34 cellular contexts compared by ENCODE assay signal in genomic region chr6:129604321-129604720, GRCh38.
"Had no signal": no experiment of that assay in that cellular context is flagged by ENCODE, and none has a peak within 500 bp of the region (broad histone marks: within the 10 kb centered on the region; RNA-seq: fewer than 3 reads in every experiment).

No MANE protein-coding gene starts in this region.

- H3K27me3 Mint-ChIP-seq: activated CD4-positive, alpha-beta memory T cell treated with anti-CD3 and anti-CD28 coated beads, Interleukin-2, amount 10 ng/mL, durations not matched to agents 7 days and 5 days; activated CD4-positive, alpha-beta T cell treated with anti-CD3 and anti-CD28 coated beads, Interleukin-2, amount 10 ng/mL, durations not matched to agents 7 days and 5 days; activated naive CD8-positive, alpha-beta T cell treated with anti-CD3 and anti-CD28 coated beads, Interleukin-2, amount 10 ng/mL, durations not matched to agents 7 days and 5 days; activated T-cell treated with anti-CD3 and anti-CD28 coated beads, Interleukin-2, amount 50 U/mL, for 24 hours; brain; T-helper 17 cell had no signal

- H3K4me3 ChIP-seq: ascending aorta, breast epithelium, cardiac muscle cell, colonic mucosa, dorsolateral prefrontal cortex had no signal

- H3K4me3 Mint-ChIP-seq: activated CD4-positive, alpha-beta memory T cell treated with anti-CD3 and anti-CD28 coated beads, Interleukin-2, amount 10 ng/mL, durations not matched to agents 7 days and 5 days; activated CD4-positive, alpha-beta T cell treated with anti-CD3 and anti-CD28 coated beads, Interleukin-2, amount 10 ng/mL, durations not matched to agents 7 days and 5 days; activated naive CD4-positive, alpha-beta T cell treated with anti-CD3 and anti-CD28 coated beads, Interleukin-2, amount 10 ng/mL, durations not matched to agents 7 days and 5 days; activated naive CD8-positive, alpha-beta T cell treated with anti-CD3 and anti-CD28 coated beads, Interleukin-2, amount 10 ng/mL, durations not matched to agents 7 days and 5 days; activated T-cell treated with anti-CD3 and anti-CD28 coated beads, Interleukin-2, amount 50 U/mL, for 24 hours; activated T-cell treated with anti-CD3 and anti-CD28 coated beads, Interleukin-2, amount 50 U/mL, for 72 hours; brain; endodermal cell; T-helper 17 cell; T-helper 2 cell treated with Interferon-gamma antibody and Interleukin-4, amounts not matched to agents 5 μg/mL and 100 μg/mL, for 36 hours; WTC11 had no signal

- FAIRE-seq: frontal cortex had no signal

- H3K9me3 Mint-ChIP-seq: activated CD4-positive, alpha-beta memory T cell treated with anti-CD3 and anti-CD28 coated beads, Interleukin-2, amount 10 ng/mL, durations not matched to agents 7 days and 5 days; activated CD4-positive, alpha-beta T cell treated with anti-CD3 and anti-CD28 coated beads, Interleukin-2, amount 10 ng/mL, durations not matched to agents 7 days and 5 days; activated naive CD4-positive, alpha-beta T cell treated with anti-CD3 and anti-CD28 coated beads, Interleukin-2, amount 10 ng/mL, durations not matched to agents 7 days and 5 days; activated naive CD4-positive, alpha-beta T cell treated with anti-CD3 and anti-CD28 coated beads, Interleukin-2, amount 50 U/mL, for 72 hours; activated naive CD8-positive, alpha-beta T cell treated with anti-CD3 and anti-CD28 coated beads, Interleukin-2, amount 10 ng/mL, durations not matched to agents 7 days and 5 days; activated T-cell treated with anti-CD3 and anti-CD28 coated beads, Interleukin-2, amount 50 U/mL, for 24 hours; activated T-cell treated with anti-CD3 and anti-CD28 coated beads, Interleukin-2, amount 50 U/mL, for 72 hours; brain; endodermal cell; T-helper 2 cell treated with Interferon-gamma antibody and Interleukin-4, amounts not matched to agents 5 μg/mL and 100 μg/mL, for 36 hours; WTC11 had no signal

- H3K36me3 ChIP-seq: ascending aorta, breast epithelium, cardiac muscle cell, colonic mucosa had no signal

- ATAC-seq: activated naive CD4-positive, alpha-beta T cell treated with anti-CD3 and anti-CD28 coated beads, Interleukin-2, amount 50 U/mL, for 72 hours; activated T-cell treated with anti-CD3 and anti-CD28 coated beads, Interleukin-2, amount 50 U/mL, for 72 hours; esophagus mucosa; T-helper 17 cell; WTC11 had no signal

- H3K27ac Mint-ChIP-seq: activated CD4-positive, alpha-beta memory T cell treated with anti-CD3 and anti-CD28 coated beads, Interleukin-2, amount 10 ng/mL, durations not matched to agents 7 days and 5 days; activated CD4-positive, alpha-beta T cell treated with anti-CD3 and anti-CD28 coated beads, Interleukin-2, amount 10 ng/mL, durations not matched to agents 7 days and 5 days; activated naive CD4-positive, alpha-beta T cell treated with anti-CD3 and anti-CD28 coated beads, Interleukin-2, amount 10 ng/mL, durations not matched to agents 7 days and 5 days; activated naive CD4-positive, alpha-beta T cell treated with anti-CD3 and anti-CD28 coated beads, Interleukin-2, amount 50 U/mL, for 72 hours; activated naive CD8-positive, alpha-beta T cell treated with anti-CD3 and anti-CD28 coated beads, Interleukin-2, amount 10 ng/mL, durations not matched to agents 7 days and 5 days; activated T-cell treated with anti-CD3 and anti-CD28 coated beads, Interleukin-2, amount 50 U/mL, for 24 hours; activated T-cell treated with anti-CD3 and anti-CD28 coated beads, Interleukin-2, amount 50 U/mL, for 72 hours; brain; endodermal cell; T-helper 17 cell; T-helper 2 cell treated with Interferon-gamma antibody and Interleukin-4, amounts not matched to agents 5 μg/mL and 100 μg/mL, for 36 hours; WTC11 had no signal

- DNase-seq: activated CD4-positive, alpha-beta memory T cell treated with anti-CD3 and anti-CD28 coated beads, Interleukin-2, amount 10 ng/mL, durations not matched to agents 7 days and 5 days; activated CD4-positive, alpha-beta T cell treated with anti-CD3 and anti-CD28 coated beads for 1 hour; activated CD4-positive, alpha-beta T cell treated with anti-CD3 and anti-CD28 coated beads for 4 hours; activated CD4-positive, alpha-beta T cell treated with anti-CD3 and anti-CD28 coated beads, Interleukin-2, amount 10 ng/mL, durations not matched to agents 7 days and 5 days; activated CD4-positive, alpha-beta T cell treated with anti-CD3 and anti-CD28 coated beads, Interleukin-2, amount 50 U/mL, for 4 hours; activated CD8-positive, alpha-beta memory T cell treated with anti-CD3 and anti-CD28 coated beads, Interleukin-2, amount 50 U/mL, for 48 hours; activated gamma-delta T cell; activated naive CD4-positive, alpha-beta T cell; activated naive CD4-positive, alpha-beta T cell treated with anti-CD3 and anti-CD28 coated beads, Interleukin-2, amount 10 ng/mL, durations not matched to agents 7 days and 5 days; activated naive CD8-positive, alpha-beta T cell treated with anti-CD3 and anti-CD28 coated beads, Interleukin-2, amount 10 ng/mL, durations not matched to agents 7 days and 5 days; activated T-cell treated with anti-CD3 and anti-CD28 coated beads for 4 hours; activated T-cell treated with anti-CD3 and anti-CD28 coated beads, Interleukin-2, amount 50 U/mL, for 24 hours; activated T-cell treated with anti-CD3 and anti-CD28 coated beads, Interleukin-2, amount 50 U/mL, for 72 hours; central memory CD4-positive, alpha-beta T cell; cerebellar nuclear complex; colonic mucosa; dorsolateral prefrontal cortex; effector memory CD4-positive, alpha-beta T cell; endodermal cell; foreskin fibroblast; head of caudate nucleus; T-helper 1 cell; T-helper 17 cell; T1000 had no signal

- H3K4me1 ChIP-seq: ascending aorta, breast epithelium, colonic mucosa had no signal

- H3K4me1 Mint-ChIP-seq: activated naive CD4-positive, alpha-beta T cell treated with anti-CD3 and anti-CD28 coated beads, Interleukin-2, amount 10 ng/mL, durations not matched to agents 7 days and 5 days; activated naive CD8-positive, alpha-beta T cell treated with anti-CD3 and anti-CD28 coated beads, Interleukin-2, amount 10 ng/mL, durations not matched to agents 7 days and 5 days had no signal

- H3K27ac ChIP-seq: ascending aorta, breast epithelium, cardiac muscle cell, colonic mucosa, dorsolateral prefrontal cortex, VCaP had no signal

- H3K36me3 Mint-ChIP-seq: activated naive CD4-positive, alpha-beta T cell treated with anti-CD3 and anti-CD28 coated beads, Interleukin-2, amount 50 U/mL, for 72 hours; brain; WTC11 had no signal

- H3K9me3 ChIP-seq: ascending aorta, breast epithelium, colonic mucosa had no signal
